In the genomic region with DNA sequence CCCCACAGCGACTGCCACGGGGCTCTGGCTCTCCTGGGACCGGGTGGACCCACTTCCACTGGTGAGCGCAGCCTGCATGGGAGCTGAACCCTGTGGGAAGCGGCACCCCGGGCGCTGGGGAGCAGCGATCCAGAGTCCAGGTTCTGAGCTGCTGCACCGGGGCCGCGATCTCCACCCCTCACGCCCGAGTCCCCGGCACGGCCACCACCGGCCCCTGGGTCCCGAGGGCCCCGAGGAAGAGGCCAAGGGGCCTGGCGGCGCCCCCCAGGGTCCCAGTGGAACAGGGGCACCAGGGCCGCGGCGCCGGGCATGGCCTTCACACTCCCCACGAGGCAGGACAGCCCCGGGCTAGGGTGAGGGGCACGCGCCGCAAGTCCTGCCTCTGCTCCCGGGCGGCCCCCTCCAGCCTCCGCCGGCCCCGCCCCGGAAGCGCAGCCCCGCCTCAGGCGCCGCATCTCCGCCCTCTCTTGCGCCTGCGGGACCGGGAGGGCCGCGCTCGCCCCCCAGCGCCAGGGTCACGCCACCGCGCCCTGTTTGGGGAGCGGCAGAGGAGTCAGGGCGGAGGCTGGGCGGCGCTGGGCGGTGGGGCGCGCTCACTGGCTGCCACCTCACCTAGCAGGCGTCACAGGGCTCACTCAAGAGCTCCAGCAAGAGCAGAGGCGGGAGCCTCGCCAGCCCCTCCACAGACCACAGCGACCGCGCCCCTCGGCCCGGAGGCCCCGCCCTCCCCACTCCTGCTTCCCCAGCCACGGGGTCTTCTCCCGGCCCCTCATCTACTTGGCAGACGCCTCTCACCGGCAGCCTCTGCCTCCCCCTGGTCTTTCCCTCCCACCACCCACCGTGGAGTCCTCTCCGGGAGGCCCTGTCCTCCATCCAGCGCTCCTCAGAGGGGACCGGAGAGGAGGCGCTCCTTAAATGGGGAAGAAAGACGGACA, we compare ENCODE assay signal across 8 cellular contexts. TPM values are rescaled to one million over a fixed set of nuclear protein-coding genes. Genes with fewer than 3 reads are reported as not detected.
DNase-seq lines count a peak whose midpoint lies in the region; ATAC-seq and TF ChIP-seq lines count a peak whose summit lies in the region.

No MANE protein-coding gene starts in this region.

- H3K9ac ChIP-seq in iPS-20b (ENCODE audit: low read depth, low read length) = peak overlapping the region; percentile 79

- TF ChIP-seq CTCF in brain microvascular endothelial cell (IDR thresholded peaks at IDR 0.05; ENCODE audit: low read depth, low read length, missing control alignments) = peak; percentile 39

- peak; percentile 91 for ATAC-seq in GM21825 (IDR thresholded peaks at IDR 0.05; ENCODE audit: unreplicated experiment)

- H3K27me3 ChIP-seq in brain microvascular endothelial cell (replicated peaks) = no peaks in the 10 kb centered on the region
- H3K27me3 ChIP-seq in iPS-20b (ENCODE audit: insufficient read depth, low read length) = no peaks in the 10 kb centered on the region

- in situ Hi-C loops in brain microvascular endothelial cell (cut with HindIII; ENCODE audit: low pct_ligation_motif_present, low sequenced_read_pairs) = no loop called here

- H3K4me1 ChIP-seq in iPS-20b (ENCODE audit: insufficient read depth, low read length) = no peaks in the 10 kb centered on the region

- H3K36me3 ChIP-seq in brain microvascular endothelial cell (replicated peaks) (peaks cover 7% of the 10 kb centered on the region), iPS-20b (ENCODE audit: insufficient read depth, low read depth, low read length) (peaks cover 17% of the 10 kb centered on the region)

- no peaks in the 10 kb centered on the region for H3K9me3 ChIP-seq in iPS-20b (ENCODE audit: insufficient read depth, low read depth, low read length)

- peak; percentile 94 for DNase-seq in Daoy (ENCODE audit: low read depth)
- DNase-seq in LHCN-M2 (ENCODE audit: low read depth) = peak; percentile 66
- peak; percentile 80 for DNase-seq in UCSD-AML1 (lab: John Stamatoyannopoulos, UW; ENCODE audit: unreplicated experiment)
- DNase-seq in brain microvascular endothelial cell = peak; percentile 71
- DNase-seq in COLO829 (ENCODE audit: low spot score) = no peak

- peak overlapping the region; percentile 27 for H3K27ac ChIP-seq in brain microvascular endothelial cell
- peak overlapping the region; percentile 48 for H3K27ac ChIP-seq in iPS-20b (ENCODE audit: low read length)
- H3K27ac ChIP-seq in skin epidermis = peak overlapping the region in 18 of 21 experiments; percentile 2 to 85 (median 62)

- peak overlapping the region; percentile 57 for H3K4me3 ChIP-seq in brain microvascular endothelial cell (ENCODE audit: low read depth, low read length)
- peak overlapping the region; percentile 74 for H3K4me3 ChIP-seq in iPS-20b (ENCODE audit: low read length)
- H3K4me3 ChIP-seq in skin epidermis = peak overlapping the region; percentile 24 to 49 (median 41)

RNA-seq across cellular contexts. Expression of a gene that starts 26.8 kb away (rescaled TPM):
- total RNA-seq in Daoy (2014; rRNA removed; shearing (Covaris generic)) = 45.7 and 46.5 TPM in 2 replicates
- total RNA-seq in LHCN-M2 (2014; rRNA removed) = 59.4 and 63.5 TPM in 2 replicates
- 48.1 TPM for polyA plus RNA-seq in LHCN-M2 (2012)

RNA-seq across cellular contexts. Expression of a gene that starts 27.4 kb away (rescaled TPM):
- total RNA-seq in Daoy (2014; rRNA removed; shearing (Covaris generic)) = 72.9 and 92.6 TPM in 2 replicates
- total RNA-seq in LHCN-M2 (2014; rRNA removed) = 68.9 and 99.8 TPM in 2 replicates
- polyA plus RNA-seq in LHCN-M2 (2012) = 77.6 TPM

RNA-seq across cellular contexts. Expression of a gene that starts 51.6 kb away (rescaled TPM):
- total RNA-seq in Daoy (2014; rRNA removed; shearing (Covaris generic)) = 3.3 and 4.6 TPM in 2 replicates
- total RNA-seq in LHCN-M2 (2014; rRNA removed) = 67.3 and 69.6 TPM in 2 replicates
- 69.8 TPM for polyA plus RNA-seq in LHCN-M2 (2012)

Comparison
In these comparisons a context has a peak if more than half of its experiments do, and no peak if none do; other contexts are left out.
1. RNA of a gene that starts 51.6 kb away (total RNA-seq): 67.3 to 69.6 TPM in LHCN-M2; 3.3 to 4.6 TPM in Daoy; every median in the first group is over 10 times any median in the second.
2. Peak in every context shown above with its lines, with median percentiles within 50 percentile points of each other: H3K27ac ChIP-seq and H3K4me3 ChIP-seq.